9 cellular contexts compared by ENCODE assay signal in the genomic region with DNA sequence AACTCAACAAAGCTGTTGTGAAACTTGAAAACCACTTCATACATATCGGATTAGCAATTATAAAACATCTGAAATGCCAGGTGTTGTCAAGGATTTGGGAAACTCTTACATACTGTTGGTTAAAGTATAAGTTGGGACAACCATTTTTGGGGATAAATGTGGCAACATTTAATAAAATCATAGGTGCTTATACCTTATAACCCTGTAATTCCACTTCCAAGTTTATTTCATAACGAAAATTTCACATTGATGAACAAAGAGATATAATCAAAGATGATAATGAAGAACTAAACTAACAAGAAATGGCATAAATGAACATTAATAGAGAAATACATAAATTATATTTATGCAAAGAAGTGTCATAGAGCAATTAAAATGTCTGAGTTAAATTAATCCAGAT. TPM values are rescaled to one million over a fixed set of nuclear protein-coding genes. Genes with fewer than 3 reads are reported as not detected.
"Had no signal": no experiment of that assay in that cellular context is flagged by ENCODE, and none has a peak within 500 bp of the region (broad histone marks: within the 10 kb centered on the region; RNA-seq: fewer than 3 reads in every experiment).

No MANE protein-coding gene starts in this region.

- ATAC-seq: GM12878 had no signal

- H3K4me3 ChIP-seq: GM12878 had no signal

- FAIRE-seq: G401.6, GM12878, GM12891, GM12892, GM18507, GM19239 had no signal

- DNase-seq: GDM1, GF-D8 had no signal

RNA-seq across cellular contexts. Expression of a gene that starts 54.3 kb away (rescaled TPM):
- total RNA-seq: G401, GM12878 had no signal
